Comparison of ENCODE assay signal across 8 cellular contexts in the genomic region with DNA sequence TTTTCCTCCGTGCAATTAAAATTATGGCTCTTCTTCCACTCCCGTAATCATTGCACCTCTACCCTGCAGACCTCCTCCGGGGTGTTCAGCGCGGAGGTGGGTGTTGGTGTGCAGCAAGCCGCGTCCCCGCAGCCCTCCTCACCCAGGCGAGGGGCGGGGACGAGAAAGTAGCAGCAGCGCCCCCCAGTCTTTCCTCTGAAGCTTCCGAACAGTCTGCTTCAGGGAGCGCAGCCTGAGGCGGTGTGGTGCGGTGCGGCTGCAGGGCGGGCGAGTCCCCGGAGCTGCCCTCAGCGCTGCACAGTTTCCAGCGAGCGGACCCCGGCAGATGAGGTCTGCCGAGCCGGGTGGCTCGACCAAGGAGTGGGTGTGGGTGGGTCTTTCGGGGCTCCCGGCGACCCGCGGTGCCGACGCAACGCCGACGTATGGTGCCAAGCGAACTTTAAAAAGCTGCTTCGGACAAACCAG. TPM values are rescaled to one million over a fixed set of nuclear protein-coding genes. Genes with fewer than 3 reads are reported as not detected.
A peak's percentile ranks its signal among the peaks of the same experiment; 100 is the strongest.
DNase-seq lines count a peak whose midpoint lies in the region; ATAC-seq, FAIRE-seq and TF ChIP-seq lines count a peak whose summit lies in the region.

A gene with protein sequence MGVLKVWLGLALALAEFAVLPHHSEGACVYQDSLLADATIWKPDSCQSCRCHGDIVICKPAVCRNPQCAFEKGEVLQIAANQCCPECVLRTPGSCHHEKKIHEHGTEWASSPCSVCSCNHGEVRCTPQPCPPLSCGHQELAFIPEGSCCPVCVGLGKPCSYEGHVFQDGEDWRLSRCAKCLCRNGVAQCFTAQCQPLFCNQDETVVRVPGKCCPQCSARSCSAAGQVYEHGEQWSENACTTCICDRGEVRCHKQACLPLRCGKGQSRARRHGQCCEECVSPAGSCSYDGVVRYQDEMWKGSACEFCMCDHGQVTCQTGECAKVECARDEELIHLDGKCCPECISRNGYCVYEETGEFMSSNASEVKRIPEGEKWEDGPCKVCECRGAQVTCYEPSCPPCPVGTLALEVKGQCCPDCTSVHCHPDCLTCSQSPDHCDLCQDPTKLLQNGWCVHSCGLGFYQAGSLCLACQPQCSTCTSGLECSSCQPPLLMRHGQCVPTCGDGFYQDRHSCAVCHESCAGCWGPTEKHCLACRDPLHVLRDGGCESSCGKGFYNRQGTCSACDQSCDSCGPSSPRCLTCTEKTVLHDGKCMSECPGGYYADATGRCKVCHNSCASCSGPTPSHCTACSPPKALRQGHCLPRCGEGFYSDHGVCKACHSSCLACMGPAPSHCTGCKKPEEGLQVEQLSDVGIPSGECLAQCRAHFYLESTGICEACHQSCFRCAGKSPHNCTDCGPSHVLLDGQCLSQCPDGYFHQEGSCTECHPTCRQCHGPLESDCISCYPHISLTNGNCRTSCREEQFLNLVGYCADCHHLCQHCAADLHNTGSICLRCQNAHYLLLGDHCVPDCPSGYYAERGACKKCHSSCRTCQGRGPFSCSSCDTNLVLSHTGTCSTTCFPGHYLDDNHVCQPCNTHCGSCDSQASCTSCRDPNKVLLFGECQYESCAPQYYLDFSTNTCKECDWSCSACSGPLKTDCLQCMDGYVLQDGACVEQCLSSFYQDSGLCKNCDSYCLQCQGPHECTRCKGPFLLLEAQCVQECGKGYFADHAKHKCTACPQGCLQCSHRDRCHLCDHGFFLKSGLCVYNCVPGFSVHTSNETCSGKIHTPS (N-terminal part only) (plus strand): TSS at position 189 of the 465 bp plus-strand sequence. CDS start 687 bp downstream, outside the sequence.

- no peaks in the 10 kb centered on the region for H3K36me3 Mint-ChIP-seq in dendritic cell treated with granulocyte-macrophage colony-stimulating factor and Interleukin-4, amounts not matched to agents 40 ng/mL and 50 ng/mL, for 4 days (ENCODE audit: low read depth)

- peaks cover 27% of the 10 kb centered on the region for H3K4me1 Mint-ChIP-seq in dendritic cell treated with granulocyte-macrophage colony-stimulating factor and Interleukin-4, amounts not matched to agents 40 ng/mL and 50 ng/mL, for 4 days (ENCODE audit: low read depth)

- peaks cover 50% of the 10 kb centered on the region for H3K27me3 ChIP-seq in SJSA1 (replicated peaks)
- H3K27me3 ChIP-seq in subcutaneous abdominal adipose tissue (ENCODE audit: control insufficient read depth in 5 of 5, insufficient read depth in 4 of 5, low read length in 5 of 5) = peaks cover 9 to 24% (median 12%) of the 10 kb centered on the region in 5 donors

- ATAC-seq in HG03571 (IDR thresholded peaks at IDR 0.05; ENCODE audit: unreplicated experiment) = peak; percentile 31

- TF ChIP-seq CTCF in lower leg skin (IDR thresholded peaks at IDR 0.05) = no peak

- H3K4me1 ChIP-seq in SJSA1 (replicated peaks) (peaks cover 24% of the 10 kb centered on the region), subcutaneous abdominal adipose tissue (ENCODE audit: control insufficient read depth in 5 of 5, insufficient read depth in 5 of 5, low read length in 5 of 5) (peaks cover 0 to 36% (median 35%) of the 10 kb centered on the region in 5 donors)

- no peaks in the 10 kb centered on the region for H3K36me3 ChIP-seq in SJSA1
- H3K36me3 ChIP-seq in subcutaneous abdominal adipose tissue (ENCODE audit: control insufficient read depth in 5 of 5, insufficient read depth in 5 of 5, low read length in 5 of 5) = no peaks in the 10 kb centered on the region

- H3K9me3 ChIP-seq in SJSA1 (replicated peaks) (no peaks in the 10 kb centered on the region; the same call in 1 of the 2 replicates), subcutaneous abdominal adipose tissue (ENCODE audit: control insufficient read depth in 5 of 5, low read length in 5 of 5) (no peaks in the 10 kb centered on the region)

- no peak for TF ChIP-seq POLR2A in GM12892 (IDR thresholded peaks at IDR 0.05; ENCODE audit: low read depth, low read length)
- no peak for TF ChIP-seq POLR2A in lower leg skin (IDR thresholded peaks at IDR 0.05)

- H3K27ac ChIP-seq in SJSA1 (no peak within 1 kb of the TSS), subcutaneous abdominal adipose tissue (ENCODE audit: low read depth, low read length) (no peak within 1 kb of the TSS)

- no peaks in the 10 kb centered on the region for H3K9me3 Mint-ChIP-seq in dendritic cell treated with granulocyte-macrophage colony-stimulating factor and Interleukin-4, amounts not matched to agents 40 ng/mL and 50 ng/mL, for 4 days

- peak within 1 kb of the TSS in 3 of 5 donors; percentile 51 to 62 (median 57) for H3K9ac ChIP-seq in subcutaneous abdominal adipose tissue (ENCODE audit: low read length in 5 of 5)

- H3K4me3 ChIP-seq in SJSA1 (peak within 1 kb of the TSS; percentile 26), lower leg skin (ENCODE audit: low read depth, poor library complexity, severe bottlenecking) (peak within 1 kb of the TSS; percentile 34), subcutaneous abdominal adipose tissue (ENCODE audit: low read depth in 1 of 5, low read length in 5 of 5) (peak within 1 kb of the TSS; percentile 61 to 91 (median 71))

- H3K27ac Mint-ChIP-seq in dendritic cell treated with granulocyte-macrophage colony-stimulating factor and Interleukin-4, amounts not matched to agents 40 ng/mL and 50 ng/mL, for 4 days = no peak within 1 kb of the TSS

- intact Hi-C loops in dendritic cell treated with granulocyte-macrophage colony-stimulating factor and Interleukin-4, amounts not matched to agents 40 ng/mL and 50 ng/mL, for 4 days (cut with micrococcal nuclease) = no loop called here
- intact Hi-C loops in lower leg skin (cut with DNase I; ENCODE audit: low total_unique reads) = no loop called here

- in situ Hi-C loops in ACHN (cut with HindIII; ENCODE audit: low pct_ligation_motif_present, low pct_unique_long_range_greater_than_20kb, low sequenced_read_pairs) = no loop called here

- H3K4me3 Mint-ChIP-seq in dendritic cell treated with granulocyte-macrophage colony-stimulating factor and Interleukin-4, amounts not matched to agents 40 ng/mL and 50 ng/mL, for 4 days = peak within 1 kb of the TSS; percentile 69

- 0% methylated on average over 17 to 18 of the region's 39 CpGs for WGBS in lower leg skin, 2 donors

- DNase-seq in ACHN (peak; percentile 54), GM12892 (ENCODE audit: insufficient read length) (peak; percentile 19), SJSA1 (ENCODE audit: low read depth in 1 of 2, low spot score in 2 of 2) (peak in 1 of 2 experiments; percentile 31), lower leg skin (ENCODE audit: low spot score in 2 of 2) (peak; percentile 15 to 84), superior temporal gyrus (ENCODE audit: extremely low spot score) (no peak)

- peaks cover 71% of the 10 kb centered on the region for H3K27me3 Mint-ChIP-seq in dendritic cell treated with granulocyte-macrophage colony-stimulating factor and Interleukin-4, amounts not matched to agents 40 ng/mL and 50 ng/mL, for 4 days

- no peak for FAIRE-seq in GM12892 (lab: Jason Lieb, UNC)

RNA-seq across cellular contexts. Expression of the gene that starts here (rescaled TPM):
- polyA plus RNA-seq in GM12892 (2012; ENCODE audit: missing spikeins) = not detected
- total RNA-seq in SJSA1 (2014; rRNA removed; shearing (Covaris generic)) = 0.19 and 0.21 TPM in 2 replicates
- 1 to 10 TPM in 3 of 4 donors, under 1 TPM in 1; 0.83 to 5.3 (median 3.0) TPM for total RNA-seq in lower leg skin
